11 cellular contexts compared by ENCODE assay signal in genomic region chr22:29305836-29306174, GRCh38. TPM values are rescaled to one million over a fixed set of nuclear protein-coding genes. Genes with fewer than 3 reads are reported as not detected.
DNase-seq lines count a peak whose midpoint lies in the region; ATAC-seq and TF ChIP-seq lines count a peak whose summit lies in the region.
"Had no signal": no experiment of that assay in that cellular context is flagged by ENCODE, and none has a peak within 500 bp of the region (broad histone marks: within the 10 kb centered on the region; RNA-seq: fewer than 3 reads in every experiment).

No MANE protein-coding gene starts in this region.

- peak overlapping the region; percentile 98 for H2AFZ ChIP-seq in Loucy (ENCODE audit: low read length)

- peak overlapping the region; percentile 89 for H3K9ac ChIP-seq in Loucy (ENCODE audit: low read depth, low read length, poor library complexity, severe bottlenecking)

- H3K27ac Mint-ChIP-seq in CD14-positive monocyte (peak overlapping the region in 5 of 7 donors; percentile 63 to 87 (median 81)), neural crest cell (ENCODE audit: unreplicated experiment) (no peak overlapping the region)

- H3K27me3 Mint-ChIP-seq in CD14-positive monocyte (ENCODE audit: low read depth in 3 of 3): peaks cover 22 to 39% (median 30%) of the 10 kb centered on the region in 3 donors
- H3K27me3 Mint-ChIP-seq in neural crest cell (ENCODE audit: low read depth): peaks cover 5% of the 10 kb centered on the region

- H3K36me3 ChIP-seq in Loucy (ENCODE audit: insufficient read depth, low read length): peaks cover 4% of the 10 kb centered on the region; the same call in 1 of the 2 replicates

- DNase-seq in CD14-positive monocyte (ENCODE audit: low spot score): no peak
- DNase-seq in neural crest cell (ENCODE audit: low read depth, low spot score): no peak
- no peak for DNase-seq in left colon
- no peak for DNase-seq in activated CD4-positive, alpha-beta T cell treated with anti-CD3 and anti-CD28 coated beads, Interleukin-2, amount 50 U/mL, for 1 hour
- DNase-seq: effector CD8-positive, alpha-beta T cell; NCI-H1436 treated with DMSO at 0.1 percent for 48 hours had no signal

- H3K4me3 ChIP-seq in Loucy (ENCODE audit: low read length, poor library complexity, severe bottlenecking): peak overlapping the region; percentile 90

- peaks cover 31% of the 10 kb centered on the region for H3K4me1 ChIP-seq in Loucy (ENCODE audit: insufficient read depth, low read length, poor library complexity, severe bottlenecking)

- peaks cover 59% of the 10 kb centered on the region for H3K4me1 Mint-ChIP-seq in CD14-positive monocyte
- H3K4me1 Mint-ChIP-seq in neural crest cell: peaks cover 8% of the 10 kb centered on the region

- H3K79me2 ChIP-seq in Loucy (ENCODE audit: insufficient read depth, low read length): no peaks in the 10 kb centered on the region

- no peaks in the 10 kb centered on the region for H3K9me2 ChIP-seq in Loucy (replicated peaks; ENCODE audit: low read depth, low read length)

- no peaks in the 10 kb centered on the region for H3K27me3 ChIP-seq in Loucy (ENCODE audit: insufficient read depth, low read length, poor library complexity, severe bottlenecking)
- H3K27me3 ChIP-seq: pancreas had no signal

- ATAC-seq in left colon (no peak), GM18520 (IDR thresholded peaks at IDR 0.05; ENCODE audit: unreplicated experiment) (no peak), HG03432 (IDR thresholded peaks at IDR 0.05; ENCODE audit: unreplicated experiment) (no peak)

- intact Hi-C loops in CD14-positive monocyte (cut with micrococcal nuclease) (loop anchor here in 1 of 2 donors (5.0 kb wide), 1 partner anchor 34 kb away; no protein-coding TSS in a partner anchor), left colon (cut with DNase I, micrococcal nuclease) (no loop called here)

- no peak for TF ChIP-seq CTCF in CD14-positive monocyte (IDR thresholded peaks at IDR 0.05)
- no peak for TF ChIP-seq CTCF in Loucy (conservative IDR thresholded peaks at IDR 0.05; ENCODE audit: low read length)
- TF ChIP-seq CTCF in neural crest cell (conservative IDR thresholded peaks at IDR 0.05): no peak

- peak overlapping the region; percentile 60 for H3K27ac ChIP-seq in cingulate gyrus (ENCODE audit: low read depth, low read length)

- peaks cover 5% of the 10 kb centered on the region for H3F3A ChIP-seq in Loucy (ENCODE audit: low read depth)

- H3K9me3 Mint-ChIP-seq in CD14-positive monocyte (peaks cover 0 to 3% (median 0%) of the 10 kb centered on the region in 7 donors), neural crest cell (no peaks in the 10 kb centered on the region)

- H3K4me3 Mint-ChIP-seq in CD14-positive monocyte (peak overlapping the region; percentile 84 to 88), neural crest cell (peak overlapping the region; percentile 89)

- peak overlapping the region; percentile 91 for H3K4me2 ChIP-seq in Loucy (ENCODE audit: low read depth, low read length, poor library complexity, severe bottlenecking)

- H4K20me1 ChIP-seq in Loucy (ENCODE audit: insufficient read depth, low read length, poor library complexity, severe bottlenecking): no peaks in the 10 kb centered on the region

- peaks cover 7 to 13% of the 10 kb centered on the region in 2 donors for H3K36me3 Mint-ChIP-seq in CD14-positive monocyte
- peaks cover 4% of the 10 kb centered on the region for H3K36me3 Mint-ChIP-seq in neural crest cell (ENCODE audit: low read depth)

- H3K9me3 ChIP-seq in Loucy (ENCODE audit: insufficient read depth, low read depth, low read length): no peaks in the 10 kb centered on the region
- H3K9me3 ChIP-seq: pancreas had no signal

RNA-seq across cellular contexts. Expression of gene GAS2L1, which starts 0.6 kb away (rescaled TPM):
- polyA plus RNA-seq in CD14-positive monocyte: 10 to 100 TPM; 14.9 to 15.7 TPM
- 7.8 and 8.9 TPM in 2 replicates for total RNA-seq in neural crest cell
- 10 to 100 TPM; 19.7 to 32.3 TPM for total RNA-seq in left colon

RNA-seq across cellular contexts. Expression of gene RASL10A, which starts 9.7 kb away (rescaled TPM):
- polyA plus RNA-seq in CD14-positive monocyte: under 1 TPM; 0.35 to 0.50 TPM
- total RNA-seq in neural crest cell (0.27 and 0.63 TPM in 2 replicates), left colon (1 to 10 TPM; 1.1 to 1.7 TPM)

RNA-seq across cellular contexts. Expression of gene EWSR1, which starts 37.7 kb away (rescaled TPM):
- 100 to 1,000 TPM in 1 of 2 donors, 10 to 100 TPM in 1; 81.2 to 136 TPM for polyA plus RNA-seq in CD14-positive monocyte
- total RNA-seq in neural crest cell: 483 and 497 TPM in 2 replicates
- total RNA-seq in left colon: 100 to 1,000 TPM; 158 to 192 TPM

RNA-seq across cellular contexts. Expression of gene RHBDD3, which starts 38.0 kb away (rescaled TPM):
- polyA plus RNA-seq in CD14-positive monocyte: 1 to 10 TPM; 4.0 to 4.8 TPM
- total RNA-seq in neural crest cell: 64.9 and 65.6 TPM in 2 replicates
- 10 to 100 TPM; 13.4 to 19.7 TPM for total RNA-seq in left colon
